Comparison of ENCODE assay signal across 8 cellular contexts in genomic region chr9:86352440-86353106, GRCh38. TPM values are rescaled to one million over a fixed set of nuclear protein-coding genes. Genes with fewer than 3 reads are reported as not detected.
DNase-seq lines count a peak whose midpoint lies in the region; TF ChIP-seq lines count a peak whose summit lies in the region.

No MANE protein-coding gene starts in this region.

- H3K4me3 Mint-ChIP-seq in progenitor cell of endocrine pancreas (ENCODE audit: low read depth): peak overlapping the region; percentile 43

- peaks cover 18% of the 10 kb centered on the region for H3K4me1 Mint-ChIP-seq in progenitor cell of endocrine pancreas (ENCODE audit: low read depth)

- peaks cover 6% of the 10 kb centered on the region for H4K20me1 ChIP-seq in OCI-LY3 (ENCODE audit: insufficient read depth, low read length)

- H3K9me3 Mint-ChIP-seq in progenitor cell of endocrine pancreas (ENCODE audit: low read depth): no peaks in the 10 kb centered on the region

- peaks cover 64% of the 10 kb centered on the region for H3K79me2 ChIP-seq in OCI-LY3 (ENCODE audit: low read length)

- H3K27me3 ChIP-seq in OCI-LY3 (ENCODE audit: low read depth, low read length): no peaks in the 10 kb centered on the region
- no peaks in the 10 kb centered on the region for H3K27me3 ChIP-seq in effector memory CD4-positive, alpha-beta T cell (replicated peaks; ENCODE audit: control insufficient read depth, insufficient read depth, low read length, poor library complexity, severe bottlenecking)

- peak overlapping the region; percentile 75 for H3K27ac ChIP-seq in OCI-LY3 (ENCODE audit: low read length)
- H3K27ac ChIP-seq in effector memory CD4-positive, alpha-beta T cell (ENCODE audit: insufficient read depth, low read length, poor library complexity, severe bottlenecking): peak overlapping the region; percentile 81

- peaks cover 9% of the 10 kb centered on the region for H3K36me3 Mint-ChIP-seq in progenitor cell of endocrine pancreas (ENCODE audit: insufficient read depth)

- no peaks in the 10 kb centered on the region for H3K9me3 ChIP-seq in OCI-LY3 (ENCODE audit: insufficient read depth, low read length)
- no peaks in the 10 kb centered on the region for H3K9me3 ChIP-seq in effector memory CD4-positive, alpha-beta T cell (ENCODE audit: control insufficient read depth, low read length)

- DNase-seq in GM12865 (ENCODE audit: low read depth) (peak; percentile 62), progenitor cell of endocrine pancreas (ENCODE audit: low spot score, unreplicated experiment) (no peak), GM19240 (ENCODE audit: insufficient read length, low spot score) (no peak), GOT3 (lab: John Stamatoyannopoulos, UW) (no peak), D341Med (ENCODE audit: low spot score) (no peak), COLO668 (lab: John Stamatoyannopoulos, UW; ENCODE audit: unreplicated experiment) (no peak)
- no peak for DNase-seq in effector memory CD4-positive, alpha-beta T cell

- H3K27ac Mint-ChIP-seq in progenitor cell of endocrine pancreas: no peak overlapping the region

- peak overlapping the region; percentile 92 for H3K4me2 ChIP-seq in OCI-LY3 (ENCODE audit: low read length)

- H3K4me1 ChIP-seq in OCI-LY3 (ENCODE audit: low read length): peaks cover 52% of the 10 kb centered on the region
- peaks cover 30% of the 10 kb centered on the region for H3K4me1 ChIP-seq in effector memory CD4-positive, alpha-beta T cell (ENCODE audit: control insufficient read depth, insufficient read depth, low read length, poor library complexity, severe bottlenecking)

- H2AFZ ChIP-seq in OCI-LY3 (ENCODE audit: low read depth, low read length): no peak overlapping the region

- H3K4me3 ChIP-seq in GM12865 (ENCODE audit: low read depth, low read length) (peak overlapping the region; percentile 74), OCI-LY3 (ENCODE audit: low read length) (peak overlapping the region; percentile 98)
- H3K4me3 ChIP-seq in effector memory CD4-positive, alpha-beta T cell (ENCODE audit: insufficient read depth, low read depth, low read length, poor library complexity, severe bottlenecking): peak overlapping the region; percentile 33

- H3K36me3 ChIP-seq in OCI-LY3 (replicated peaks; ENCODE audit: low read depth, low read length): peaks cover 22% of the 10 kb centered on the region
- no peaks in the 10 kb centered on the region for H3K36me3 ChIP-seq in effector memory CD4-positive, alpha-beta T cell (ENCODE audit: control insufficient read depth, insufficient read depth, low read length)

- H3K27me3 Mint-ChIP-seq in progenitor cell of endocrine pancreas: peaks cover 3% of the 10 kb centered on the region

- H3K9ac ChIP-seq in OCI-LY3 (ENCODE audit: low read length): peak overlapping the region; percentile 97

- TF ChIP-seq CTCF in GM12865 (IDR thresholded peaks at IDR 0.05; ENCODE audit: insufficient read depth, low read depth, low read length, missing control alignments) (no peak), OCI-LY3 (IDR thresholded peaks at IDR 0.05; ENCODE audit: low read depth, low read length) (no peak), progenitor cell of endocrine pancreas (IDR thresholded peaks at IDR 0.05; ENCODE audit: unreplicated experiment) (no peak)

RNA-seq across cellular contexts. Expression of gene TUT7, which starts 1.6 kb away (rescaled TPM):
- total RNA-seq in progenitor cell of endocrine pancreas: 24.5 and 25.2 TPM in 2 replicates

Comparison
In these comparisons a context has a peak if more than half of its experiments do, and no peak if none do; other contexts are left out.
1. H3K4me3 ChIP-seq: peak in every context shown above with its lines; median percentile 98 in OCI-LY3; 74 in GM12865; 33 in effector memory CD4-positive, alpha-beta T cell.